In the genomic region with DNA sequence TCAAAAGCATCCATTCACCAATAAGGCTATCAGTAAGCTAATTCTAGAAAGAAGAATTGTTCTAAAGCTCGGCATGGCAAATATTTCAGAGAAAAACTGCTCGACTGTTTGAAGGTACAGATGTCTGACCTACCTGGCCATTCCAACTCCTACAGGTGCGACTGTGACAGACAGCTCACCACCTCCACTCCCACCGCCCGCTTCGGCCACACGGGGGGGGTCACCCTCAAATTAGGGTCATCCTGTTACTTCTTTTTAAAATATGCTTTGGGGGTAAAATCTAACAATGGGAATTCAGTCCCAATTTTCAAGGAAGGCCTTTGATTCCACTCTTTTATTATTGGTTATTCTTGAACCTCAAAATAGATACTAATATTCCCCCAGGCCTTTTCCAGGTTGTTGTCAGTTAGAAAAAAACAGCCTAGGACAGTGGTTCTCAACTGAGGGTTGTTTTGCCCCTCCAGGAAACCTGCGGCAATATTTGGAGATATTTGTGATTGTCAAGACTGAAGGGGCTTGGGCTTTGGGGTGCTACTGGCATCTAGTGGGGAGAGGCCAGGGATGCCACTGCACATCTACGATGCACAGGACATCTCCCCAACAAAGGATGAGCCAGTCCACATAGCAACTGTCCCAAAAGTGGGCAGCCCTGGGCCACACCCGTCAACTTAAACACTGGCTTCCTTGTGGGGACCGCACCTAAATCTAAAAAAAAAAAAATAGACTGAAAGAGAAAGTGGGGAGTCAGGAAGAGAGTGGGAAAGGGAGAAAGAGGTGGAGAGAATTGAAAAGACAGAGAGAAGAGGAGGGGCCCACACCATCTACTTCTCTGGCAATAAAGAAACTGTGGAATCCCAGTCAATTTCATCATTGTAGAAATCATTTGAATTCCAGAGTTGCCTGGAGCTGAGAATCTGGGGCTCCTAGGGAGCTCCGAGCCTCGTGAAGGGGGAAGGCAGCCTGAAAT, we compare ENCODE assay signal across 11 cellular contexts.
DNase-seq lines count a peak whose midpoint lies in the region; ATAC-seq and TF ChIP-seq lines count a peak whose summit lies in the region.
"Had no signal": no experiment of that assay in that cellular context is flagged by ENCODE, and none has a peak within 500 bp of the region (broad histone marks: within the 10 kb centered on the region; RNA-seq: fewer than 3 reads in every experiment).

No MANE protein-coding gene starts in this region.

- H3K27ac ChIP-seq in RWPE2 (ENCODE audit: poor library complexity, severe bottlenecking) = no peak overlapping the region

- in situ Hi-C loops in astrocyte of the cerebellum (cut with HindIII; ENCODE audit: low sequenced_read_pairs) = no loop called here

- no peaks in the 10 kb centered on the region for H3K9me3 Mint-ChIP-seq in CD14-positive monocyte
- H3K9me3 Mint-ChIP-seq in natural killer cell treated with Interleukin-12 subunit alpha and Interleukin-12 subunit beta and Interleukin-15 and Interleukin-18, amount 100 ng/mL, for 72 hours = no peaks in the 10 kb centered on the region

- no peak for ATAC-seq in RWPE2 (ENCODE audit: low read depth)
- ATAC-seq in natural killer cell treated with Interleukin-12 subunit alpha and Interleukin-12 subunit beta and Interleukin-15 and Interleukin-18, amount 100 ng/mL, for 72 hours = no peak
- ATAC-seq in GM21447 (IDR thresholded peaks at IDR 0.05; ENCODE audit: unreplicated experiment) = no peak

- peaks cover 7% of the 10 kb centered on the region for H3K4me1 ChIP-seq in RWPE2 (ENCODE audit: insufficient read depth, poor library complexity, severe bottlenecking)

- H3K27ac Mint-ChIP-seq in CD14-positive monocyte = no peak overlapping the region
- H3K27ac Mint-ChIP-seq in natural killer cell treated with Interleukin-12 subunit alpha and Interleukin-12 subunit beta and Interleukin-15 and Interleukin-18, amount 100 ng/mL, for 72 hours = peak overlapping the region; percentile 81 to 90

- DNase-seq in CD14-positive monocyte (ENCODE audit: low spot score) = no peak
- DNase-seq in RWPE2 (ENCODE audit: low spot score) = no peak
- DNase-seq in astrocyte of the cerebellum (ENCODE audit: low read depth) = no peak
- no peak for DNase-seq in natural killer cell treated with Interleukin-12 subunit alpha and Interleukin-12 subunit beta and Interleukin-15 and Interleukin-18, amount 100 ng/mL, for 72 hours (ENCODE audit: low spot score)
- no peak for DNase-seq in NCI-H146 treated with DMSO at 0.1 percent for 48 hours (lab: John Stamatoyannopoulos, UW; ENCODE audit: unreplicated experiment)
- DNase-seq in NCI-H2029 treated with DMSO at 0.1 percent for 48 hours (lab: John Stamatoyannopoulos, UW) = no peak
- DNase-seq in stimulated activated CD4-positive, alpha-beta T cell treated with anti-CD3 and anti-CD28 coated beads, Interleukin-4, amount 100 ng/mL, for 24 hours = no peak
- DNase-seq: erythroblast; OCI-M1; stimulated activated CD4-positive, alpha-beta T cell treated with anti-CD3 and anti-CD28 coated beads, Interleukin-4, amount 100 ng/mL, for 1 hour had no signal

- no peaks in the 10 kb centered on the region for H3K36me3 Mint-ChIP-seq in CD14-positive monocyte
- no peaks in the 10 kb centered on the region for H3K36me3 Mint-ChIP-seq in natural killer cell treated with Interleukin-12 subunit alpha and Interleukin-12 subunit beta and Interleukin-15 and Interleukin-18, amount 100 ng/mL, for 72 hours

- no peaks in the 10 kb centered on the region for H3K36me3 ChIP-seq in RWPE2 (ENCODE audit: low read depth)

- TF ChIP-seq CTCF in CD14-positive monocyte (IDR thresholded peaks at IDR 0.05) = no peak
- peak; percentile 71 for TF ChIP-seq CTCF in RWPE2 (IDR thresholded peaks at IDR 0.05; ENCODE audit: poor library complexity, severe bottlenecking)
- TF ChIP-seq CTCF in astrocyte of the cerebellum (IDR thresholded peaks at IDR 0.05; ENCODE audit: low read depth, low read length, missing control alignments) = peak; percentile 12

- peaks cover 9% of the 10 kb centered on the region for H3K4me1 Mint-ChIP-seq in CD14-positive monocyte
- H3K4me1 Mint-ChIP-seq in natural killer cell treated with Interleukin-12 subunit alpha and Interleukin-12 subunit beta and Interleukin-15 and Interleukin-18, amount 100 ng/mL, for 72 hours (ENCODE audit: low read depth in 2 of 2) = peaks cover 58 to 60% of the 10 kb centered on the region in 2 donors

- intact Hi-C loops in CD14-positive monocyte (cut with micrococcal nuclease) = no loop called here

- peak overlapping the region; percentile 6 to 27 for H3K4me3 Mint-ChIP-seq in CD14-positive monocyte
- H3K4me3 Mint-ChIP-seq in natural killer cell treated with Interleukin-12 subunit alpha and Interleukin-12 subunit beta and Interleukin-15 and Interleukin-18, amount 100 ng/mL, for 72 hours = peak overlapping the region; percentile 76

- H3K4me3 ChIP-seq in RWPE2 (ENCODE audit: severe bottlenecking) (no peak overlapping the region), astrocyte of the cerebellum (ENCODE audit: low read depth, low read length) (no peak overlapping the region)

- H3K27me3 ChIP-seq in RWPE2 (ENCODE audit: insufficient read depth, poor library complexity, severe bottlenecking) = no peaks in the 10 kb centered on the region

- H3K27me3 Mint-ChIP-seq in CD14-positive monocyte (ENCODE audit: low read depth in 3 of 3) = peaks cover 9 to 15% (median 14%) of the 10 kb centered on the region in 3 donors
- H3K27me3 Mint-ChIP-seq in natural killer cell treated with Interleukin-12 subunit alpha and Interleukin-12 subunit beta and Interleukin-15 and Interleukin-18, amount 100 ng/mL, for 72 hours = no peaks in the 10 kb centered on the region

- H3K9me3 ChIP-seq in RWPE2 (ENCODE audit: severe bottlenecking) = no peaks in the 10 kb centered on the region

Comparison
In these comparisons a context has a peak if more than half of its experiments do, and no peak if none do; other contexts are left out.
1. H3K27ac Mint-ChIP-seq: peak in natural killer cell treated with Interleukin-12 subunit alpha and Interleukin-12 subunit beta and Interleukin-15 and Interleukin-18, amount 100 ng/mL, for 72 hours (2 of 2); none in CD14-positive monocyte (0 of 7).